In the genomic region with DNA sequence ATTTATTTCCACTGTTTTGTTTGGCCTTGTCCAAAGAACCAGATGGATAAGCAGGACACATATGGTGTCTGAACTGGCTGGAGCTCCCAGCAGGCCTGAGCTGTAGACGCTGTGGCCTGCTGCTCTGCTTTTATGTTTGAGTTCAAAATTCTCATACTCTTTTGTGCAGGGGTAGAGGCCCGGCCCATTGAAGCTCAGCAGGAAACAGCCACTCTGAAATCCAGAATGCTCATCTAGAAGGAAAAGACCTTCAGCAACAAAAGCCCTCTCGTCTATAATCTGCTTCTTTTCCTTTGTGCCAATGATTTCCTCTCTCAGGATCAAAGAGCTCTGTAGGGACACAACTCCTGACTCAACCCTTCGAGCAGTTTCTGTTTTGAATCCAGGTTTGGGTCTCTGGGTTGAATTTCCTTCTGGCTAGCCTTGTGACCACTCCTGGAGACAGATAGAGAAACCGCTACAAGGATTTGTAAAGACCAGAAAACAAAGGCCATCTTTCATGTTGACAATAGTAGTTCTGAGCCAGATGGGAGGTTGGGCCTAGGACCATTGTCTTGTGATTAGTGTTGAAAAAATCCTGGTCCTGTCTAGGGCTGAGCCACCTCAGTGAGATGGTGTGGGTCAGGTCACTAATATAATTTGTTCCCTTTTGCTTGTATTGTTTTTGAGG, we compare ENCODE assay signal across 18 cellular contexts.
DNase-seq lines count a peak whose midpoint lies in the region; ATAC-seq and TF ChIP-seq lines count a peak whose summit lies in the region.
"Had no signal": no experiment of that assay in that cellular context is flagged by ENCODE, and none has a peak within 500 bp of the region (broad histone marks: within the 10 kb centered on the region; RNA-seq: fewer than 3 reads in every experiment).

No MANE protein-coding gene starts in this region.

- no peaks in the 10 kb centered on the region for H3K79me2 ChIP-seq in fibroblast of lung (ENCODE audit: control insufficient read depth, insufficient read depth, low read length)

- H3K4me1 ChIP-seq in fibroblast of lung (ENCODE audit: control insufficient read depth, extremely low read depth, insufficient read depth, low read length) (peaks cover 5% of the 10 kb centered on the region), neuron (ENCODE audit: insufficient read depth, low read length) (peaks cover 17% of the 10 kb centered on the region)
- H3K4me1 ChIP-seq: upper lobe of right lung had no signal

- TF ChIP-seq CTCF in fibroblast of lung (conservative IDR thresholded peaks at IDR 0.05 in 1 of 2, IDR thresholded peaks at IDR 0.05 in 1 of 2; ENCODE audit: low read depth in 1 of 2, low read length in 2 of 2): no peak

- no peak overlapping the region for H3K4me2 ChIP-seq in fibroblast of lung (ENCODE audit: extremely low read depth, insufficient read depth, low read length)

- in situ Hi-C loops in SK-MEL-5 (cut with HindIII; ENCODE audit: low pct_unique_long_range_greater_than_20kb, low sequenced_read_pairs): no loop called here

- H3K4me3 ChIP-seq in fibroblast of lung (replicated peaks in 1 of 4; ENCODE audit: control extremely low read depth in 1 of 4, insufficient read depth in 1 of 4, low read depth in 3 of 4, low read length in 4 of 4) (no peak overlapping the region), neuron (ENCODE audit: low read length) (no peak overlapping the region)
- H3K4me3 ChIP-seq: upper lobe of right lung had no signal

- H2AFZ ChIP-seq in fibroblast of lung (ENCODE audit: low read length) (peak overlapping the region; percentile 39), neuron (ENCODE audit: low read depth, low read length) (peak overlapping the region; percentile 60)

- no peaks in the 10 kb centered on the region for H4K20me1 ChIP-seq in fibroblast of lung (ENCODE audit: control insufficient read depth, extremely low read depth, insufficient read depth, low read length)

- no peaks in the 10 kb centered on the region for H3K27me3 ChIP-seq in fibroblast of lung (ENCODE audit: control insufficient read depth, insufficient read depth, low read length)
- H3K27me3 ChIP-seq in neuron (ENCODE audit: insufficient read depth, low read length): no peaks in the 10 kb centered on the region
- H3K27me3 ChIP-seq: upper lobe of right lung had no signal

- H3K9ac ChIP-seq in fibroblast of lung (ENCODE audit: insufficient read depth, low read length): no peak overlapping the region

- DNase-seq in HT1080 (ENCODE audit: low read depth): peak; percentile 15
- DNase-seq in SK-MEL-5 (ENCODE audit: low read depth, low spot score): peak; percentile 98
- DNase-seq in fibroblast of lung (ENCODE audit: low read depth in 2 of 2): peak in 1 of 2 donors; percentile 78
- no peak for DNase-seq in NCI-H2081 treated with DMSO at 0.1 percent for 48 hours (lab: John Stamatoyannopoulos, UW)
- DNase-seq in GOT3 (lab: John Stamatoyannopoulos, UW): no peak
- DNase-seq: activated CD8-positive, alpha-beta T cell treated with anti-CD3 and anti-CD28 coated beads, Interleukin-2, amount 10 ng/mL, durations not matched to agents 7 days and 5 days; immature natural killer cell; mesendoderm; MV-4-11; NCI-H2081; NCI-H748 treated with DMSO at 0.1 percent for 48 hours; occipital lobe; RPMI8226; stimulated activated naive B cell treated with anti-CD40 and anti-IgM and Interleukin-4, amounts not matched to agents 10 μg/mL and 1 μg/mL and 100 μg/mL, for 72 hours; upper lobe of right lung had no signal

- ATAC-seq in HG02623 (IDR thresholded peaks at IDR 0.05; ENCODE audit: unreplicated experiment) (no peak), GM18868 (IDR thresholded peaks at IDR 0.05; ENCODE audit: unreplicated experiment) (no peak)
- ATAC-seq: activated CD8-positive, alpha-beta T cell treated with anti-CD3 and anti-CD28 coated beads, Interleukin-2, amount 10 ng/mL, durations not matched to agents 7 days and 5 days; stimulated activated naive B cell treated with anti-CD40 and anti-IgM and Interleukin-4, amounts not matched to agents 10 μg/mL and 1 μg/mL and 100 μg/mL, for 72 hours; upper lobe of right lung had no signal

- H3K27ac ChIP-seq in fibroblast of lung (ENCODE audit: insufficient read depth, low read length): no peak overlapping the region
- H3K27ac ChIP-seq: upper lobe of right lung had no signal

- H3K36me3 ChIP-seq in fibroblast of lung (ENCODE audit: control insufficient read depth, insufficient read depth, low read length) (no peaks in the 10 kb centered on the region), neuron (ENCODE audit: insufficient read depth, low read length) (no peaks in the 10 kb centered on the region)
- H3K36me3 ChIP-seq: upper lobe of right lung had no signal

- H3K9me3 ChIP-seq in fibroblast of lung (ENCODE audit: control insufficient read depth, insufficient read depth, low read depth, low read length) (no peaks in the 10 kb centered on the region), neuron (ENCODE audit: low read length) (no peaks in the 10 kb centered on the region)
- H3K9me3 ChIP-seq: upper lobe of right lung had no signal

Comparison
In these comparisons a context has a peak if more than half of its experiments do, and no peak if none do; other contexts are left out.
1. DNase-seq: peak in HT1080 (single experiment) and SK-MEL-5 (single experiment); none in NCI-H2081 treated with DMSO at 0.1 percent for 48 hours (single experiment) and GOT3 (single experiment).